ENCODE assay signal across 19 cellular contexts in the genomic region with DNA sequence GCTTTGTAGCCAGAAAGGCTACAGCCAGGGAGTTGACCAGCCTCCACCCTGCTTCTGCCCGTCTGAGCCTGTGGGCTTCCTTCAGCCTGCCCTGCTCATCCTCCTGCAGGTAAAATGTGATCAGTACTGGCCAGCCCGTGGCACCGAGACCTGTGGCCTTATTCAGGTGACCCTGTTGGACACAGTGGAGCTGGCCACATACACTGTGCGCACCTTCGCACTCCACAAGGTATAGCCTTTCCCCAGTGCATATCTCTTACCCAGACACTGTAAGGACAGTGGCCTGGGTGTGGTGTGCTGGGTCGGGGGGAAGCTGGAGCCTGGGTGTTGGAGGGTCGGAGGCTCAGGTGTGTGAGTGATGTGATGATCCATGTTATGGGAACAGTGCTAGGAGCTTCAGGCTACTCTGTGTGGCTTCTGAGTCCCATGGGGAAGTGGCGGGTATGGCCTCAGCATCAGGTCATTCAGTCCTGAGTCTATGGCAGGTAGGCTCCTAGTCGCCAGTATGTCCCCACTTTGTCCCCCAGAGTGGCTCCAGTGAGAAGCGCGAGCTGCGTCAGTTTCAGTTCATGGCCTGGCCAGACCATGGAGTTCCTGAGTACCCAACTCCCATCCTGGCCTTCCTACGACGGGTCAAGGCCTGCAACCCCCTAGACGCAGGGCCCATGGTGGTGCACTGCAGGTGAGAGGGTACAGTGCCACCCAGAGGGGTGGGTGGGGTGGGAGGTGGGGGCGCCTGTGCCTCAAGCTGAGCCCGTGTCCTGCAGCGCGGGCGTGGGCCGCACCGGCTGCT. TPM values are rescaled to one million over a fixed set of nuclear protein-coding genes. Genes with fewer than 3 reads are reported as not detected.
A peak's percentile ranks its signal among the peaks of the same experiment; 100 is the strongest.
DNase-seq lines count a peak whose midpoint lies in the region; ATAC-seq, FAIRE-seq and TF ChIP-seq lines count a peak whose summit lies in the region.
"Had no signal": no experiment of that assay in that cellular context is flagged by ENCODE, and none has a peak within 500 bp of the region (broad histone marks: within the 10 kb centered on the region; RNA-seq: fewer than 3 reads in every experiment).

No MANE protein-coding gene starts in this region.

- no peak overlapping the region for H2AFZ ChIP-seq in neuronal stem cell (ENCODE audit: low read length)
- H2AFZ ChIP-seq in GM23338 = no peak overlapping the region

- H4K91ac ChIP-seq in neuronal stem cell (ENCODE audit: low read depth, low read length, poor library complexity) = no peak overlapping the region

- ATAC-seq in GM21528 (IDR thresholded peaks at IDR 0.05; ENCODE audit: low FRiP score, unreplicated experiment) (no peak), GM23338 (no peak)

- no peak overlapping the region for H2BK15ac ChIP-seq in neuronal stem cell (ENCODE audit: low read length)

- no peak overlapping the region for H2BK5ac ChIP-seq in neuronal stem cell (ENCODE audit: low read length)

- H3K4me3 Mint-ChIP-seq in chondrocyte (ENCODE audit: unreplicated experiment) (no peak overlapping the region), GM23338 (no peak overlapping the region)
- H3K4me3 Mint-ChIP-seq: CD4-positive, alpha-beta memory T cell; HFFc6 had no signal

- H3K36me3 Mint-ChIP-seq in chondrocyte (ENCODE audit: low read depth) (peaks cover 17% of the 10 kb centered on the region), GM23338 (ENCODE audit: low read depth) (peaks cover 69% of the 10 kb centered on the region)
- H3K36me3 Mint-ChIP-seq: CD4-positive, alpha-beta memory T cell had no signal

- H3F3A ChIP-seq in GM23338 (replicated peaks; ENCODE audit: low read depth) = no peaks in the 10 kb centered on the region

- H3K9me2 ChIP-seq in GM23338 (ENCODE audit: insufficient read depth) = no peaks in the 10 kb centered on the region

- H3K14ac ChIP-seq in neuronal stem cell (ENCODE audit: low read length) = no peak overlapping the region

- H3K9me3 Mint-ChIP-seq in chondrocyte (ENCODE audit: low read depth) = no peaks in the 10 kb centered on the region
- H3K9me3 Mint-ChIP-seq in GM23338 = no peaks in the 10 kb centered on the region
- H3K9me3 Mint-ChIP-seq: HFFc6 had no signal

- H2AK5ac ChIP-seq in neuronal stem cell (ENCODE audit: low read depth, low read length) = no peak overlapping the region

- peaks cover 9% of the 10 kb centered on the region for H3K4me1 Mint-ChIP-seq in chondrocyte (ENCODE audit: low read depth)
- no peaks in the 10 kb centered on the region for H3K4me1 Mint-ChIP-seq in GM23338
- H3K4me1 Mint-ChIP-seq: CD4-positive, alpha-beta memory T cell had no signal

- no peak for TF ChIP-seq CTCF in chondrocyte (IDR thresholded peaks at IDR 0.05)
- TF ChIP-seq CTCF in GM23338 (conservative IDR thresholded peaks at IDR 0.05; ENCODE audit: low read depth in 2 of 2) = no peak

- H3K27me3 ChIP-seq in neuronal stem cell (ENCODE audit: control insufficient read depth in 3 of 3, insufficient read depth in 3 of 3, low read depth in 1 of 3, low read length in 3 of 3) (no peaks in the 10 kb centered on the region), GM23338 (ENCODE audit: insufficient read depth) (no peaks in the 10 kb centered on the region)

- H4K20me1 ChIP-seq in GM23338 (replicated peaks; ENCODE audit: insufficient read depth) = peaks cover 4% of the 10 kb centered on the region; the same call in 1 of the 2 replicates

- peak overlapping the region; percentile 25 for H3K18ac ChIP-seq in neuronal stem cell (ENCODE audit: low read length)

- peak overlapping the region in 1 of 2 donors; percentile 15 for H3K4me3 ChIP-seq in neuronal stem cell (ENCODE audit: low read length in 2 of 2)
- no peak overlapping the region for H3K4me3 ChIP-seq in GM23338
- H3K4me3 ChIP-seq: HAP-1 had no signal

- peaks cover 72 to 94% of the 10 kb centered on the region in 2 donors for H3K36me3 ChIP-seq in neuronal stem cell (replicated peaks in 1 of 2; ENCODE audit: control insufficient read depth in 2 of 2, insufficient read depth in 2 of 2, low read length in 2 of 2)
- H3K36me3 ChIP-seq in GM23338 (ENCODE audit: insufficient read depth) = peaks cover 10% of the 10 kb centered on the region; the same call in 1 of the 2 replicates

- H4K8ac ChIP-seq in neuronal stem cell (ENCODE audit: low read depth, low read length) = no peak overlapping the region

- H2BK120ac ChIP-seq in neuronal stem cell (ENCODE audit: low read depth, low read length) = no peak overlapping the region

- no CpG with 5 or more reads among the region's 22 CpGs for WGBS in neuronal stem cell (ENCODE audit: extremely low coverage in 2 of 2, insufficient read length in 2 of 2, insufficient replicate concordance in 1 of 2), 2 donors

- no peak overlapping the region for H3K27ac ChIP-seq in neuronal stem cell (replicated peaks; ENCODE audit: low read length)
- no peak overlapping the region for H3K27ac ChIP-seq in GM23338 (ENCODE audit: low read depth)

- no peaks in the 10 kb centered on the region for H3K79me1 ChIP-seq in neuronal stem cell (ENCODE audit: low read depth, low read length)

- H3K79me2 ChIP-seq in GM23338 (replicated peaks; ENCODE audit: insufficient read depth) = no peaks in the 10 kb centered on the region

- no peaks in the 10 kb centered on the region for H3K4me1 ChIP-seq in neuronal stem cell (ENCODE audit: control insufficient read depth in 2 of 2, insufficient read depth in 1 of 2, low read depth in 1 of 2, low read length in 2 of 2)
- no peaks in the 10 kb centered on the region for H3K4me1 ChIP-seq in GM23338 (ENCODE audit: insufficient read depth)
- H3K4me1 ChIP-seq: HAP-1 had no signal

- FAIRE-seq in urothelium cell line (lab: Jason Lieb, UNC) = peak; percentile 72
- FAIRE-seq: GM12891, H54 had no signal

- DNase-seq in 8988T (peak; percentile 4), chondrocyte (ENCODE audit: low spot score) (peak; percentile 57), neuronal stem cell (ENCODE audit: low spot score) (no peak), urothelium cell line (ENCODE audit: low spot score) (no peak), GM23338 (ENCODE audit: low spot score) (no peak), LoVo (ENCODE audit: low spot score) (no peak)
- DNase-seq: C1 segment of cervical spinal cord; Calu3; CD4-positive, alpha-beta memory T cell; COR-L47; DMS53; DMS79 treated with DMSO at 0.1 percent for 48 hours; GF-D8; GOT3; HFFc6 had no signal

- no peak overlapping the region for H2BK12ac ChIP-seq in neuronal stem cell (ENCODE audit: low read length)

- H3K4me2 ChIP-seq in neuronal stem cell (ENCODE audit: insufficient read depth, low read length, poor library complexity, severe bottlenecking) (no peak overlapping the region), GM23338 (no peak overlapping the region)

- H3K9ac ChIP-seq in neuronal stem cell (ENCODE audit: low read depth, low read length, poor library complexity) = peak overlapping the region; percentile 30

- H3K23ac ChIP-seq in neuronal stem cell (ENCODE audit: low read depth, low read length, poor library complexity) = peak overlapping the region; percentile 39

- no peaks in the 10 kb centered on the region for H3K27me3 Mint-ChIP-seq in chondrocyte (ENCODE audit: low read depth)
- H3K27me3 Mint-ChIP-seq in GM23338 (ENCODE audit: insufficient read depth, low read depth, poor library complexity) = peaks cover 3% of the 10 kb centered on the region
- H3K27me3 Mint-ChIP-seq: CD4-positive, alpha-beta memory T cell had no signal

- H3K27ac Mint-ChIP-seq in chondrocyte (ENCODE audit: unreplicated experiment) = no peak overlapping the region
- no peak overlapping the region for H3K27ac Mint-ChIP-seq in GM23338
- H3K27ac Mint-ChIP-seq: CD4-positive, alpha-beta memory T cell; HFFc6 had no signal

- H3K4ac ChIP-seq in neuronal stem cell (ENCODE audit: low read length) = no peak overlapping the region

- no peaks in the 10 kb centered on the region for H3K9me3 ChIP-seq in neuronal stem cell (replicated peaks in 1 of 2; ENCODE audit: control insufficient read depth in 2 of 2, insufficient read depth in 1 of 2, low read depth in 1 of 2, low read length in 2 of 2)
- H3K9me3 ChIP-seq: HAP-1 had no signal

TF ChIP-seq in GM23338, 12 proteins besides CTCF, POLR2A, EP300 and RAD21 (continues in another document):
- no peak for TF ChIP-seq EZH2phosphoT487 (IDR thresholded peaks at IDR 0.05; ENCODE audit: unreplicated experiment)
- TF ChIP-seq, protein P1, sequence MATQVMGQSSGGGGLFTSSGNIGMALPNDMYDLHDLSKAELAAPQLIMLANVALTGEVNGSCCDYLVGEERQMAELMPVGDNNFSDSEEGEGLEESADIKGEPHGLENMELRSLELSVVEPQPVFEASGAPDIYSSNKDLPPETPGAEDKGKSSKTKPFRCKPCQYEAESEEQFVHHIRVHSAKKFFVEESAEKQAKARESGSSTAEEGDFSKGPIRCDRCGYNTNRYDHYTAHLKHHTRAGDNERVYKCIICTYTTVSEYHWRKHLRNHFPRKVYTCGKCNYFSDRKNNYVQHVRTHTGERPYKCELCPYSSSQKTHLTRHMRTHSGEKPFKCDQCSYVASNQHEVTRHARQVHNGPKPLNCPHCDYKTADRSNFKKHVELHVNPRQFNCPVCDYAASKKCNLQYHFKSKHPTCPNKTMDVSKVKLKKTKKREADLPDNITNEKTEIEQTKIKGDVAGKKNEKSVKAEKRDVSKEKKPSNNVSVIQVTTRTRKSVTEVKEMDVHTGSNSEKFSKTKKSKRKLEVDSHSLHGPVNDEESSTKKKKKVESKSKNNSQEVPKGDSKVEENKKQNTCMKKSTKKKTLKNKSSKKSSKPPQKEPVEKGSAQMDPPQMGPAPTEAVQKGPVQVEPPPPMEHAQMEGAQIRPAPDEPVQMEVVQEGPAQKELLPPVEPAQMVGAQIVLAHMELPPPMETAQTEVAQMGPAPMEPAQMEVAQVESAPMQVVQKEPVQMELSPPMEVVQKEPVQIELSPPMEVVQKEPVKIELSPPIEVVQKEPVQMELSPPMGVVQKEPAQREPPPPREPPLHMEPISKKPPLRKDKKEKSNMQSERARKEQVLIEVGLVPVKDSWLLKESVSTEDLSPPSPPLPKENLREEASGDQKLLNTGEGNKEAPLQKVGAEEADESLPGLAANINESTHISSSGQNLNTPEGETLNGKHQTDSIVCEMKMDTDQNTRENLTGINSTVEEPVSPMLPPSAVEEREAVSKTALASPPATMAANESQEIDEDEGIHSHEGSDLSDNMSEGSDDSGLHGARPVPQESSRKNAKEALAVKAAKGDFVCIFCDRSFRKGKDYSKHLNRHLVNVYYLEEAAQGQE (IDR thresholded peaks at IDR 0.05; ENCODE audit: unreplicated experiment) = no peak
- TF ChIP-seq POLR2AphosphoS5 (IDR thresholded peaks at IDR 0.05; ENCODE audit: low read depth) = no peak
- TF ChIP-seq EZH2 (IDR thresholded peaks at IDR 0.05; ENCODE audit: low read depth, unreplicated experiment) = no peak

RNA-seq across cellular contexts. Expression of gene KDM4A, which starts 31.2 kb away (rescaled TPM):
- 48.3 to 50.8 TPM (median 49.8 TPM) in 3 replicates for total RNA-seq in chondrocyte
- 24.5 TPM for polyA plus RNA-seq in neuronal stem cell (2013, experiment 1 of 2)
- 25.1 TPM for polyA plus RNA-seq in neuronal stem cell (2013, experiment 2 of 2)
- 97.7 and 106 TPM in 2 replicates for total RNA-seq in GM23338 (2014; rRNA removed; shearing (Covaris generic))
- polyA plus RNA-seq in GM23338 (2016; fragmentation: Nextera tagmentation; extraction: Ambion mirVana) = 47.7 and 52.2 TPM in 2 replicates

Comparison
In these comparisons a context has a peak if more than half of its experiments do, and no peak if none do; other contexts are left out.
1. DNase-seq: peak in 8988T (single experiment) and chondrocyte (single experiment); none in neuronal stem cell (single experiment), urothelium cell line (single experiment), GM23338 (single experiment) and LoVo (single experiment).